Comparison of ENCODE assay signal across 7 cellular contexts in the genomic region with DNA sequence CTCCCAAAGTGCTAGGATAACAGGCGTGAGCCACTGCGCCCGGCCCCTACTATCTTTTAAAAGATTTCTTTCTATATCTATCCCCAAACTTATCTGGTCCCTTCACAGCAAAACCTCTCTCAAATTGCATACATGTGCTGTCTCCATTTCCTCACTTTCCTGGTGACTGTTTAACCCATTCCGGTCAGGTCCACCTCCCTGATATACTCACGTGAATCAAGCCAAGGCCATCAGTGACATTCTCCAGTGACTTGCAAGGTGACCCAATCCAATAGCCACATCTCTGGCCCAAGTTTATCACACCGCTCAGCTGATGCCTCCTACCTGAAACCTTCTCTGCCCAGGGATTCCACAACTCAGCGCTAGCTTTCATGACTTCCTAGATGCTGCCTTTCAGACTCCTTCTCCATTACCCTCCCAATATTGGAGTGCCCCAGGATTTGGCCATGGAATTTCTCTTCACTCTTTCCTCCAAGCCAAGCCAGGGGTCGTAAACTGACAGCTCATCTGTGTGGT. TPM values are rescaled to one million over a fixed set of nuclear protein-coding genes. Genes with fewer than 3 reads are reported as not detected.
DNase-seq lines count a peak whose midpoint lies in the region; FAIRE-seq and TF ChIP-seq lines count a peak whose summit lies in the region.

No MANE protein-coding gene starts in this region.

- H3K27me3 ChIP-seq in GM23248 (replicated peaks; ENCODE audit: insufficient read depth) (no peaks in the 10 kb centered on the region), esophagus muscularis mucosa (no peaks in the 10 kb centered on the region), small intestine (ENCODE audit: control insufficient read depth in 2 of 2, insufficient read depth in 2 of 2, low read length in 2 of 2) (no peaks in the 10 kb centered on the region)

- no peaks in the 10 kb centered on the region for H3K9me3 ChIP-seq in GM23248 (ENCODE audit: low read depth)
- no peaks in the 10 kb centered on the region for H3K9me3 ChIP-seq in esophagus muscularis mucosa
- H3K9me3 ChIP-seq in small intestine (ENCODE audit: control insufficient read depth, low read depth) = no peaks in the 10 kb centered on the region

- peak overlapping the region; percentile 90 for H3K4me2 ChIP-seq in GM23248 (ENCODE audit: unreplicated experiment)

- peak overlapping the region; percentile 99 for H3K9ac ChIP-seq in GM23248

- H3K27ac ChIP-seq in GM23248 (peak overlapping the region; percentile 98), esophagus muscularis mucosa (replicated peaks in 1 of 4) (peak overlapping the region; percentile 99 to 100 (median 100)), small intestine (ENCODE audit: low read depth in 1 of 2, low read length in 1 of 2) (peak overlapping the region; percentile 32 to 84)

- in situ Hi-C loops in GM23248 (cut with MboI) = no loop called here
- in situ Hi-C loops in G401 (cut with HindIII; ENCODE audit: low sequenced_read_pairs) = no loop called here

- H4K20me1 ChIP-seq in GM23248 (ENCODE audit: insufficient read depth) = no peaks in the 10 kb centered on the region

- no peaks in the 10 kb centered on the region for H3K36me3 ChIP-seq in GM23248 (ENCODE audit: low read depth)
- no peaks in the 10 kb centered on the region for H3K36me3 ChIP-seq in esophagus muscularis mucosa
- no peaks in the 10 kb centered on the region for H3K36me3 ChIP-seq in small intestine (ENCODE audit: control insufficient read depth in 2 of 2, insufficient read depth in 2 of 2, low read length in 2 of 2)

- DNase-seq in GM23248 (peak; percentile 14), RPMI8226 (peak; percentile 31), esophagus muscularis mucosa (ENCODE audit: extremely low spot score) (no peak), small intestine (no peak), mucosa of gallbladder (ENCODE audit: low spot score) (no peak), D721Med (ENCODE audit: insufficient read length, low spot score) (no peak), G401 (ENCODE audit: low spot score) (no peak)

- TF ChIP-seq CTCF in esophagus muscularis mucosa (IDR thresholded peaks at IDR 0.05) (no peak), D721Med (IDR thresholded peaks at IDR 0.05; ENCODE audit: insufficient read depth, missing control alignments) (no peak)

- intact Hi-C loops in esophagus muscularis mucosa (cut with DNase I) = loop anchor here (5.0 kb wide), 2 partner anchors 71 to 156 kb away; a partner anchor contains a TSS

- H3F3A ChIP-seq in GM23248 (ENCODE audit: insufficient read depth) = peaks cover 29% of the 10 kb centered on the region

- H3K9me2 ChIP-seq in GM23248 (ENCODE audit: insufficient read depth) = no peaks in the 10 kb centered on the region

- FAIRE-seq in small intestine (lab: Jason Lieb, UNC) (no peak), D721Med (lab: Jason Lieb, UNC) (no peak)

- H3K4me1 ChIP-seq in GM23248 (ENCODE audit: insufficient read depth) = peaks cover 20% of the 10 kb centered on the region
- H3K4me1 ChIP-seq in esophagus muscularis mucosa = peaks cover 22 to 45% (median 36%) of the 10 kb centered on the region in 4 donors
- peaks cover 0 to 2% of the 10 kb centered on the region in 2 donors for H3K4me1 ChIP-seq in small intestine (ENCODE audit: control insufficient read depth in 2 of 2, insufficient read depth in 1 of 2, low read depth in 1 of 2, low read length in 1 of 2)

- WGBS in GM23248 (ENCODE audit: low coverage in 1 of 2, low lambda C conversion rate in 2 of 2, missing lambda C conversion rate in 2 of 2), 2 experiments = 77 to 83% methylated on average over 8 of the region's 8 CpGs
- WGBS in esophagus muscularis mucosa = 91% methylated on average over 8 of the region's 8 CpGs
- 74 to 87% (median 83%) methylated on average over 8 of the region's 8 CpGs for WGBS in small intestine, 3 donors

- no peak for TF ChIP-seq EP300 in esophagus muscularis mucosa (IDR thresholded peaks at IDR 0.05)

- peak overlapping the region; percentile 96; the same call in 1 of the 2 replicates for H2AFZ ChIP-seq in GM23248

- peaks cover 43% of the 10 kb centered on the region for H3K79me2 ChIP-seq in GM23248 (ENCODE audit: insufficient read depth)

- no peak for TF ChIP-seq POLR2A in esophagus muscularis mucosa (IDR thresholded peaks at IDR 0.05; ENCODE audit: low read depth)

- H3K4me3 ChIP-seq in GM23248 = peak overlapping the region; percentile 87
- peak overlapping the region in 1 of 4 donors; percentile 89 for H3K4me3 ChIP-seq in esophagus muscularis mucosa
- no peak overlapping the region for H3K4me3 ChIP-seq in small intestine (ENCODE audit: low read depth in 1 of 2, low read length in 2 of 2)

RNA-seq across cellular contexts. Expression of a gene that starts 1.4 kb away (rescaled TPM):
- total RNA-seq in GM23248 (2014; rRNA removed; shearing (Covaris generic)) = 21.9 and 30.7 TPM in 2 replicates
- polyA plus RNA-seq in GM23248 (2016; fragmentation: Nextera tagmentation; extraction: Ambion mirVana) (19.6 and 19.9 TPM in 2 replicates), small intestine (10 to 100 TPM; 23.5 to 24.6 (median 23.7) TPM)
- total RNA-seq in esophagus muscularis mucosa (10 to 100 TPM; 27.5 to 46.3 (median 38.5) TPM), mucosa of gallbladder (39.8 TPM)
- 32.4 and 37.3 TPM in 2 replicates for total RNA-seq in G401 (2014; rRNA removed; shearing (Covaris generic))

RNA-seq across cellular contexts. Expression of a gene that starts 32.3 kb away (rescaled TPM):
- 27.8 and 81.3 TPM in 2 replicates for total RNA-seq in GM23248 (2014; rRNA removed; shearing (Covaris generic))
- polyA plus RNA-seq in GM23248 (2016; fragmentation: Nextera tagmentation; extraction: Ambion mirVana) (91.6 and 95.0 TPM in 2 replicates), small intestine (10 to 100 TPM in 2 of 3 donors, 1 to 10 TPM in 1; 2.9 to 19.1 (median 11.3) TPM)
- total RNA-seq in esophagus muscularis mucosa (100 to 1,000 TPM in 1 of 4 donors, 10 to 100 TPM in 3; 63.1 to 108 (median 68.4) TPM), mucosa of gallbladder (70.6 TPM)
- total RNA-seq in G401 (2014; rRNA removed; shearing (Covaris generic)) = 4.1 and 11.5 TPM in 2 replicates

Comparison
In these comparisons a context has a peak if more than half of its experiments do, and no peak if none do; other contexts are left out.
1. DNase-seq: peak in GM23248 (single experiment) and RPMI8226 (single experiment); none in esophagus muscularis mucosa (single experiment), small intestine (single experiment), mucosa of gallbladder (single experiment), D721Med (single experiment) and G401 (single experiment).
2. Peak in every context shown above with its lines, with median percentiles within 50 percentile points of each other: H3K27ac ChIP-seq.